In the genomic region with DNA sequence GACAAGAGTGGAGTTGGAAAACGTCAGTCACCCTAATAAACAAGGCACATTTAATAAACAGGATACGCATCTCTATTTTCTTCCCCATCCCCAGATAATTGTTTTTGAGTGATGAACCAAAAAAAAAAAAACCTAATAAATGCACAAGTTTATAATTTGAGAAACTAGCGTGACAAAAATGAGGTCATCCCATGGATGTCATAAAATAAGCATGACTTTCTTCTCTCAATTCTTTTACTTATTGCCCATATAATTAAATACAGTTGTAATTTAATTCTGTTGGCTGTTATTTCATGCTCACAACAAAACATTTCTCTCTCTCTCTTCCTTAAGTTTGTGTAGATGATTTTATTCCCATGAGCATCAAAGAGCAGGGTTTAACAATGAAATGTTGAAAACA, we compare ENCODE assay signal across 23 cellular contexts. TPM values are rescaled to one million over a fixed set of nuclear protein-coding genes. Genes with fewer than 3 reads are reported as not detected.
"Had no signal": no experiment of that assay in that cellular context is flagged by ENCODE, and none has a peak within 500 bp of the region (broad histone marks: within the 10 kb centered on the region; RNA-seq: fewer than 3 reads in every experiment).

No MANE protein-coding gene starts in this region.

- H3K27ac ChIP-seq: colonic mucosa, gastrocnemius medialis, heart right ventricle, left lung, lower lobe of right lung had no signal

- H3K4me1 ChIP-seq: colonic mucosa, gastrocnemius medialis, heart right ventricle, left lung, lower lobe of right lung had no signal

- H3K36me3 ChIP-seq: colonic mucosa, esophagus muscularis mucosa, gastrocnemius medialis, heart right ventricle, left lung, lower lobe of right lung had no signal

- H3K27me3 ChIP-seq: colonic mucosa, esophagus muscularis mucosa, gastrocnemius medialis, heart right ventricle, left lung had no signal

- H3K4me3 ChIP-seq: colonic mucosa, esophagus muscularis mucosa, gastrocnemius medialis, heart right ventricle, left lung, lower lobe of right lung, mucosa of descending colon had no signal

- ATAC-seq: effector memory CD8-positive, alpha-beta T cell; gastrocnemius medialis; heart right ventricle; left cardiac atrium; left lung; left ventricle myocardium superior; lower lobe of right lung; mucosa of descending colon had no signal

- DNase-seq: colonic mucosa; cortex of kidney; effector CD8-positive, alpha-beta T cell; effector memory CD8-positive, alpha-beta T cell; endodermal cell; foreskin melanocyte; gastrocnemius medialis; glutamatergic neuron; head of caudate nucleus; heart right ventricle; hippocampal formation; left cardiac atrium; left lung; left ventricle myocardium superior; lower lobe of right lung; mesenchymal stem cell; mucosa of descending colon; naive B cell had no signal

- FAIRE-seq: endothelial cell of umbilical vein, islet of Langerhans, keratinocyte had no signal

- H3K9me3 ChIP-seq: colonic mucosa, esophagus muscularis mucosa, gastrocnemius medialis, left lung, lower lobe of right lung, mucosa of descending colon had no signal

RNA-seq across cellular contexts. Expression of gene PRKG2, which starts 20.7 kb away (rescaled TPM):
- total RNA-seq: endothelial cell of umbilical vein, lung microvascular endothelial cell had no signal
- polyA plus RNA-seq: endothelial cell of umbilical vein, heart right ventricle had no signal
